In the genomic region with DNA sequence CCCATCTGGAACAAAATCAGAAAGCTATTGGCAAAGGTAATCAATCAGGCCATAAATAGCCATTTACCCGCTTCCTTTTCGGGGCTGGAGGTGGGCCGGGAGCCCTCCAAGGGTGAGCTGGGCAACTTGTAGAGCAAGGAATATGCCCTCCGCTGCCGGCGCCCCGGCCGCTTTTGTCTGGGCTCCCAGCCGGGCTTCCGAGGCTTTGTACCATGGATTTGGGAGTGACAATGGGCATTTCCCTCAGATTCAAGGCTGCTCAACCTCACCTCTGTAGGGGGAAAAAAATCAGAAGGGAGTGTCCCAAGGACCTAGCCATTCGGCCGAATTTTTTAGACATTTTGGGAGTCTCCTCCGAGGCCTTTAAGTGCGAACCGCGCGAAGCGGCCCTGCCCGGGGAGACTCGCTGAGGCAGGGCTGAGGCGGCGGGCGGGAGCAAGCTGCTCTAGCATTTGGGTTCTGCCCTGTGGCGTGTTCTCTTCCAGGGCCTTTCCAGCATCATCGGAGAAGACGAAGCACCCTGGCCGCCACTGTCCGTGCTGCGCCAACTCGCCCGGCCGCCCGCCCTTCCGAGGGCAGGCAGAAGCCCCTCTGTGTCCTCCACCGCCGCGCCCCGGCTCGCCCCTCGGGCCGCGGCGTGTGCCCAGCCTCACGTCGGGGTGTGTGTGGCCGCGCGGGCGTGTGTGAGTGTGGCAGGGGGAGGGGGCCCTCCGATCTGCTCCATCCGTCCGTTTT, we compare ENCODE assay signal across 1 cellular context.
A peak's percentile ranks its signal among the peaks of the same experiment; 100 is the strongest.
TF ChIP-seq lines count a peak whose summit lies in the region.

No MANE protein-coding gene starts in this region.

TF ChIP-seq in GM23338, 12 proteins besides CTCF, POLR2A, EP300 and RAD21:
- peak; percentile 90 for TF ChIP-seq EZH2 (IDR thresholded peaks at IDR 0.05; ENCODE audit: low read depth, unreplicated experiment)
- TF ChIP-seq EZH2phosphoT487 (IDR thresholded peaks at IDR 0.05; ENCODE audit: unreplicated experiment): peak; percentile 85
- TF ChIP-seq, protein P1, sequence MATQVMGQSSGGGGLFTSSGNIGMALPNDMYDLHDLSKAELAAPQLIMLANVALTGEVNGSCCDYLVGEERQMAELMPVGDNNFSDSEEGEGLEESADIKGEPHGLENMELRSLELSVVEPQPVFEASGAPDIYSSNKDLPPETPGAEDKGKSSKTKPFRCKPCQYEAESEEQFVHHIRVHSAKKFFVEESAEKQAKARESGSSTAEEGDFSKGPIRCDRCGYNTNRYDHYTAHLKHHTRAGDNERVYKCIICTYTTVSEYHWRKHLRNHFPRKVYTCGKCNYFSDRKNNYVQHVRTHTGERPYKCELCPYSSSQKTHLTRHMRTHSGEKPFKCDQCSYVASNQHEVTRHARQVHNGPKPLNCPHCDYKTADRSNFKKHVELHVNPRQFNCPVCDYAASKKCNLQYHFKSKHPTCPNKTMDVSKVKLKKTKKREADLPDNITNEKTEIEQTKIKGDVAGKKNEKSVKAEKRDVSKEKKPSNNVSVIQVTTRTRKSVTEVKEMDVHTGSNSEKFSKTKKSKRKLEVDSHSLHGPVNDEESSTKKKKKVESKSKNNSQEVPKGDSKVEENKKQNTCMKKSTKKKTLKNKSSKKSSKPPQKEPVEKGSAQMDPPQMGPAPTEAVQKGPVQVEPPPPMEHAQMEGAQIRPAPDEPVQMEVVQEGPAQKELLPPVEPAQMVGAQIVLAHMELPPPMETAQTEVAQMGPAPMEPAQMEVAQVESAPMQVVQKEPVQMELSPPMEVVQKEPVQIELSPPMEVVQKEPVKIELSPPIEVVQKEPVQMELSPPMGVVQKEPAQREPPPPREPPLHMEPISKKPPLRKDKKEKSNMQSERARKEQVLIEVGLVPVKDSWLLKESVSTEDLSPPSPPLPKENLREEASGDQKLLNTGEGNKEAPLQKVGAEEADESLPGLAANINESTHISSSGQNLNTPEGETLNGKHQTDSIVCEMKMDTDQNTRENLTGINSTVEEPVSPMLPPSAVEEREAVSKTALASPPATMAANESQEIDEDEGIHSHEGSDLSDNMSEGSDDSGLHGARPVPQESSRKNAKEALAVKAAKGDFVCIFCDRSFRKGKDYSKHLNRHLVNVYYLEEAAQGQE (IDR thresholded peaks at IDR 0.05; ENCODE audit: unreplicated experiment): no peak
TF ChIP-seq in GM23338: peak in this region for 2.
